ENCODE assay signal across 8 cellular contexts in genomic region chr1:1250828-1251284, GRCh38.
DNase-seq lines count a peak whose midpoint lies in the region; ATAC-seq and TF ChIP-seq lines count a peak whose summit lies in the region.

No MANE protein-coding gene starts in this region.

- peak; percentile 56 for TF ChIP-seq POLR2A in GM15510 (IDR thresholded peaks at IDR 0.05; ENCODE audit: borderline replicate concordance, extremely low read depth, insufficient read length)

- no peak for ATAC-seq in HG03097 (IDR thresholded peaks at IDR 0.05; ENCODE audit: low FRiP score, unreplicated experiment)

- DNase-seq in NCI-H2171 treated with DMSO at 0.1 percent for 48 hours (lab: John Stamatoyannopoulos, UW) (peak; percentile 83), activated T-helper 1 cell treated with Interleukin-2 at 50 U/mL for 16 hours (ENCODE audit: low read depth) (peak; percentile 59), amygdala (lab: John Stamatoyannopoulos, UW) (no peak), globus pallidus (ENCODE audit: low spot score) (no peak), amniotic stem cell (lab: John Stamatoyannopoulos, UW) (no peak)
- peak; percentile 57 for DNase-seq in stimulated activated CD4-positive, alpha-beta T cell treated with anti-CD3 and anti-CD28 coated beads, Interleukin-12 subunit alpha, Interleukin-12 subunit beta, amount 100 ng/mL, for 4 hours

Comparison
In these comparisons a context has a peak if more than half of its experiments do, and no peak if none do; other contexts are left out.
1. DNase-seq: peak in NCI-H2171 treated with DMSO at 0.1 percent for 48 hours (single experiment), activated T-helper 1 cell treated with Interleukin-2 at 50 U/mL for 16 hours (single experiment) and stimulated activated CD4-positive, alpha-beta T cell treated with anti-CD3 and anti-CD28 coated beads, Interleukin-12 subunit alpha, Interleukin-12 subunit beta, amount 100 ng/mL, for 4 hours (single experiment); none in amygdala (0 of 56), globus pallidus (single experiment) and amniotic stem cell (single experiment).